ENCODE assay signal across 8 cellular contexts in genomic region chr5:78533356-78533755, GRCh38.
DNase-seq lines count a peak whose midpoint lies in the region; ATAC-seq and TF ChIP-seq lines count a peak whose summit lies in the region.

No MANE protein-coding gene starts in this region.

- DNase-seq in G401 (ENCODE audit: low spot score) (peak; percentile 25), M059J (ENCODE audit: low read depth) (peak; percentile 14), brain microvascular endothelial cell (no peak)
- DNase-seq in activated naive CD4-positive, alpha-beta T cell treated with anti-CD3 and anti-CD28 coated beads, Interleukin-2, amount 50 U/mL, for 16 hours: no peak
- DNase-seq in stimulated activated CD4-positive, alpha-beta T cell treated with anti-CD3 and anti-CD28 coated beads, Interleukin-2, amount 100 ng/mL, for 24 hours: no peak

- no peaks in the 10 kb centered on the region for H3K27me3 Mint-ChIP-seq in nephron (ENCODE audit: low read depth)

- in situ Hi-C loops in G401 (cut with HindIII; ENCODE audit: low sequenced_read_pairs): no loop called here
- in situ Hi-C loops in brain microvascular endothelial cell (cut with HindIII; ENCODE audit: low pct_ligation_motif_present, low sequenced_read_pairs): loop anchor here (25.0 kb wide), 1 partner anchor 104 kb away; the partner anchor contains the start of gene LHFPL2

- no peaks in the 10 kb centered on the region for H3K27me3 ChIP-seq in brain microvascular endothelial cell (replicated peaks)

- H3K4me3 ChIP-seq in brain microvascular endothelial cell (ENCODE audit: low read depth, low read length): no peak overlapping the region

- TF ChIP-seq CTCF in brain microvascular endothelial cell (IDR thresholded peaks at IDR 0.05; ENCODE audit: low read depth, low read length, missing control alignments) (peak; percentile 53), nephron (IDR thresholded peaks at IDR 0.05; ENCODE audit: unreplicated experiment in 3 of 3) (peak; percentile 32 to 42 (median 39))

- H3K36me3 Mint-ChIP-seq in nephron (ENCODE audit: low read depth): no peaks in the 10 kb centered on the region

- no peaks in the 10 kb centered on the region for H3K36me3 ChIP-seq in brain microvascular endothelial cell (replicated peaks)

- H3K4me1 Mint-ChIP-seq in nephron: peaks cover 45% of the 10 kb centered on the region

- H3K9me3 Mint-ChIP-seq in nephron: no peaks in the 10 kb centered on the region

- H3K27ac ChIP-seq in brain microvascular endothelial cell: peak overlapping the region; percentile 94

- H3K27ac Mint-ChIP-seq in nephron: peak overlapping the region; percentile 3 to 81 (median 21)

- H3K4me3 Mint-ChIP-seq in nephron: no peak overlapping the region

- ATAC-seq in GM21526 (IDR thresholded peaks at IDR 0.05; ENCODE audit: low FRiP score, unreplicated experiment): no peak
- no peak for ATAC-seq in activated CD4-positive, CD25-positive, alpha-beta regulatory T cell treated with anti-CD3 and anti-CD28 coated beads, Interleukin-2, amount 50 U/mL, for 24 hours

Comparison
In these comparisons a context has a peak if more than half of its experiments do, and no peak if none do; other contexts are left out.
1. DNase-seq: peak in G401 (single experiment) and M059J (single experiment); none in brain microvascular endothelial cell (single experiment), activated naive CD4-positive, alpha-beta T cell treated with anti-CD3 and anti-CD28 coated beads, Interleukin-2, amount 50 U/mL, for 16 hours (single experiment) and stimulated activated CD4-positive, alpha-beta T cell treated with anti-CD3 and anti-CD28 coated beads, Interleukin-2, amount 100 ng/mL, for 24 hours (0 of 2).